In genomic region chr5:93574939-93575241, GRCh38 we compare ENCODE assay signal across 1 cellular context.
TF ChIP-seq lines count a peak whose summit lies in the region.

No MANE protein-coding gene starts in this region.

TF ChIP-seq in H1, 55 proteins besides CTCF, POLR2A, EP300 and RAD21:
- no peak for TF ChIP-seq ATF2 (IDR thresholded peaks at IDR 0.05; ENCODE audit: low read length)
- no peak for TF ChIP-seq JUND (IDR thresholded peaks at IDR 0.05; ENCODE audit: low read length)
- TF ChIP-seq RNF2 (IDR thresholded peaks at IDR 0.05; ENCODE audit: borderline replicate concordance, low read depth, low read length, missing control alignments, poor library complexity, severe bottlenecking) = peak; percentile 79
- TF ChIP-seq TCF12 (IDR thresholded peaks at IDR 0.05; ENCODE audit: low read depth, low read length) = no peak
- TF ChIP-seq SIN3A (conservative IDR thresholded peaks at IDR 0.05 in 1 of 2, IDR thresholded peaks at IDR 0.05 in 1 of 2; ENCODE audit: low read depth in 1 of 2, low read length in 2 of 2) = no peak
- no peak for TF ChIP-seq PHF8 (conservative IDR thresholded peaks at IDR 0.05; ENCODE audit: low read depth, low read length)
- TF ChIP-seq CBX8 (IDR thresholded peaks at IDR 0.05; ENCODE audit: borderline replicate concordance, low read depth, low read length) = 0 out of 2 replicates have a peak, but pooled peaks have one; percentile 73
- no peak for TF ChIP-seq TAF1 (IDR thresholded peaks at IDR 0.05; ENCODE audit: low read depth, low read length)
- TF ChIP-seq CEBPB (IDR thresholded peaks at IDR 0.05; ENCODE audit: low read depth, low read length) = no peak
- TF ChIP-seq TAF7 (optimal IDR thresholded peaks at IDR 0.05; ENCODE audit: borderline replicate concordance, low read depth, low read length) = no peak
TF ChIP-seq in H1: peak in this region for 2.
